In the genomic region with DNA sequence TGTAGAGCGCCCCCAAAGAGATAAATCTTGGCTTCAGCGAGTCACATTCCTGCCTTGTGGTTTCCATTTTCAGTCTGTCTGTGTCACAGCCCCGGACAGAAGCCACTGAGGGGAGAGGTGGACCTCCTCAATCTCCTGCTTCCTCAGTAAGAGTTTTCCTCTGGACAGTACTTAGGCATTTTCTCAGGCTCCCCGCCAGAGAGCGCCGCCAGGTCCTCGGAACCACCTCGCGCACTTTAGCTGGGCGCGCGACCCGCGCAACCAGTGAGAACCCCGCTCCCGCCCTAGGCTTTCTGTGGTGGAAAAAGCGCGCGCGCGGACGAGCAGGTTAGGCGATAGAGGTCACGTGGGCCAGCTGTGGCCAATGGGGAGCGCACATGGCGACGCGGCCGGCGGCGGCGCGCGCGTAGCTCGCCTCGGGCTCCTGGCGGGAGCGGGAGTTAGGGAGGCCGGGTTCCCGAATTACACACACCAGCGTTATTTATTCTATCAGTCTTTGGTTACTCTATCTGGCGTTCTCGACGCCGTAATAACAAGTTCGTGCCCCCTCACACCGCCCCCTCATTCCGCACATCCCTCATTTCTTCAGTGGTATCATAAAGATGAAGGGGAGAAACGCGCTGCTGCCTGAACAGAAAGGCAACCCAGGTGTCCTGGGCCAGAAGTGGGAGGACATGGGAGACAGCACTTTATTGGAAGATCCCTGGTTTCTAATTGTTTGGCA, we compare ENCODE assay signal across 1 cellular context.
TF ChIP-seq lines count a peak whose summit lies in the region.

No MANE protein-coding gene starts in this region.

TF ChIP-seq in GM12878, 131 proteins besides CTCF, POLR2A, EP300 and RAD21 (continues in another document):
- no peak for TF ChIP-seq BRCA1 (IDR thresholded peaks at IDR 0.05; ENCODE audit: low read depth, low read length)
- peak; percentile 94 for TF ChIP-seq RAD51 (IDR thresholded peaks at IDR 0.05)
- TF ChIP-seq, protein P1, sequence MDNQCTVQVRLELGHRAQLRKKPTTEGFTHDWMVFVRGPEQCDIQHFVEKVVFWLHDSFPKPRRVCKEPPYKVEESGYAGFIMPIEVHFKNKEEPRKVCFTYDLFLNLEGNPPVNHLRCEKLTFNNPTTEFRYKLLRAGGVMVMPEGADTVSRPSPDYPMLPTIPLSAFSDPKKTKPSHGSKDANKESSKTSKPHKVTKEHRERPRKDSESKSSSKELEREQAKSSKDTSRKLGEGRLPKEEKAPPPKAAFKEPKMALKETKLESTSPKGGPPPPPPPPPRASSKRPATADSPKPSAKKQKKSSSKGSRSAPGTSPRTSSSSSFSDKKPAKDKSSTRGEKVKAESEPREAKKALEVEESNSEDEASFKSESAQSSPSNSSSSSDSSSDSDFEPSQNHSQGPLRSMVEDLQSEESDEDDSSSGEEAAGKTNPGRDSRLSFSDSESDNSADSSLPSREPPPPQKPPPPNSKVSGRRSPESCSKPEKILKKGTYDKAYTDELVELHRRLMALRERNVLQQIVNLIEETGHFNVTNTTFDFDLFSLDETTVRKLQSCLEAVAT (IDR thresholded peaks at IDR 0.05), result no peak
- no peak for TF ChIP-seq HCFC1 (IDR thresholded peaks at IDR 0.05; ENCODE audit: low read length)
- TF ChIP-seq TARDBP (IDR thresholded peaks at IDR 0.05; ENCODE audit: borderline replicate concordance), result no peak
- TF ChIP-seq, protein P2, sequence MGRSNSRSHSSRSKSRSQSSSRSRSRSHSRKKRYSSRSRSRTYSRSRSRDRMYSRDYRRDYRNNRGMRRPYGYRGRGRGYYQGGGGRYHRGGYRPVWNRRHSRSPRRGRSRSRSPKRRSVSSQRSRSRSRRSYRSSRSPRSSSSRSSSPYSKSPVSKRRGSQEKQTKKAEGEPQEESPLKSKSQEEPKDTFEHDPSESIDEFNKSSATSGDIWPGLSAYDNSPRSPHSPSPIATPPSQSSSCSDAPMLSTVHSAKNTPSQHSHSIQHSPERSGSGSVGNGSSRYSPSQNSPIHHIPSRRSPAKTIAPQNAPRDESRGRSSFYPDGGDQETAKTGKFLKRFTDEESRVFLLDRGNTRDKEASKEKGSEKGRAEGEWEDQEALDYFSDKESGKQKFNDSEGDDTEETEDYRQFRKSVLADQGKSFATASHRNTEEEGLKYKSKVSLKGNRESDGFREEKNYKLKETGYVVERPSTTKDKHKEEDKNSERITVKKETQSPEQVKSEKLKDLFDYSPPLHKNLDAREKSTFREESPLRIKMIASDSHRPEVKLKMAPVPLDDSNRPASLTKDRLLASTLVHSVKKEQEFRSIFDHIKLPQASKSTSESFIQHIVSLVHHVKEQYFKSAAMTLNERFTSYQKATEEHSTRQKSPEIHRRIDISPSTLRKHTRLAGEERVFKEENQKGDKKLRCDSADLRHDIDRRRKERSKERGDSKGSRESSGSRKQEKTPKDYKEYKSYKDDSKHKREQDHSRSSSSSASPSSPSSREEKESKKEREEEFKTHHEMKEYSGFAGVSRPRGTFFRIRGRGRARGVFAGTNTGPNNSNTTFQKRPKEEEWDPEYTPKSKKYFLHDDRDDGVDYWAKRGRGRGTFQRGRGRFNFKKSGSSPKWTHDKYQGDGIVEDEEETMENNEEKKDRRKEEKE (IDR thresholded peaks at IDR 0.05), result no peak
- TF ChIP-seq RBBP5 (conservative IDR thresholded peaks at IDR 0.05), result no peak
- TF ChIP-seq, protein P3, sequence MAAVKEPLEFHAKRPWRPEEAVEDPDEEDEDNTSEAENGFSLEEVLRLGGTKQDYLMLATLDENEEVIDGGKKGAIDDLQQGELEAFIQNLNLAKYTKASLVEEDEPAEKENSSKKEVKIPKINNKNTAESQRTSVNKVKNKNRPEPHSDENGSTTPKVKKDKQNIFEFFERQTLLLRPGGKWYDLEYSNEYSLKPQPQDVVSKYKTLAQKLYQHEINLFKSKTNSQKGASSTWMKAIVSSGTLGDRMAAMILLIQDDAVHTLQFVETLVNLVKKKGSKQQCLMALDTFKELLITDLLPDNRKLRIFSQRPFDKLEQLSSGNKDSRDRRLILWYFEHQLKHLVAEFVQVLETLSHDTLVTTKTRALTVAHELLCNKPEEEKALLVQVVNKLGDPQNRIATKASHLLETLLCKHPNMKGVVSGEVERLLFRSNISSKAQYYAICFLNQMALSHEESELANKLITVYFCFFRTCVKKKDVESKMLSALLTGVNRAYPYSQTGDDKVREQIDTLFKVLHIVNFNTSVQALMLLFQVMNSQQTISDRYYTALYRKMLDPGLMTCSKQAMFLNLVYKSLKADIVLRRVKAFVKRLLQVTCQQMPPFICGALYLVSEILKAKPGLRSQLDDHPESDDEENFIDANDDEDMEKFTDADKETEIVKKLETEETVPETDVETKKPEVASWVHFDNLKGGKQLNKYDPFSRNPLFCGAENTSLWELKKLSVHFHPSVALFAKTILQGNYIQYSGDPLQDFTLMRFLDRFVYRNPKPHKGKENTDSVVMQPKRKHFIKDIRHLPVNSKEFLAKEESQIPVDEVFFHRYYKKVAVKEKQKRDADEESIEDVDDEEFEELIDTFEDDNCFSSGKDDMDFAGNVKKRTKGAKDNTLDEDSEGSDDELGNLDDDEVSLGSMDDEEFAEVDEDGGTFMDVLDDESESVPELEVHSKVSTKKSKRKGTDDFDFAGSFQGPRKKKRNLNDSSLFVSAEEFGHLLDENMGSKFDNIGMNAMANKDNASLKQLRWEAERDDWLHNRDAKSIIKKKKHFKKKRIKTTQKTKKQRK (IDR thresholded peaks at IDR 0.05; ENCODE audit: low read depth, low read length), result no peak
- no peak for TF ChIP-seq DPF2 (IDR thresholded peaks at IDR 0.05)
- TF ChIP-seq, protein P4, sequence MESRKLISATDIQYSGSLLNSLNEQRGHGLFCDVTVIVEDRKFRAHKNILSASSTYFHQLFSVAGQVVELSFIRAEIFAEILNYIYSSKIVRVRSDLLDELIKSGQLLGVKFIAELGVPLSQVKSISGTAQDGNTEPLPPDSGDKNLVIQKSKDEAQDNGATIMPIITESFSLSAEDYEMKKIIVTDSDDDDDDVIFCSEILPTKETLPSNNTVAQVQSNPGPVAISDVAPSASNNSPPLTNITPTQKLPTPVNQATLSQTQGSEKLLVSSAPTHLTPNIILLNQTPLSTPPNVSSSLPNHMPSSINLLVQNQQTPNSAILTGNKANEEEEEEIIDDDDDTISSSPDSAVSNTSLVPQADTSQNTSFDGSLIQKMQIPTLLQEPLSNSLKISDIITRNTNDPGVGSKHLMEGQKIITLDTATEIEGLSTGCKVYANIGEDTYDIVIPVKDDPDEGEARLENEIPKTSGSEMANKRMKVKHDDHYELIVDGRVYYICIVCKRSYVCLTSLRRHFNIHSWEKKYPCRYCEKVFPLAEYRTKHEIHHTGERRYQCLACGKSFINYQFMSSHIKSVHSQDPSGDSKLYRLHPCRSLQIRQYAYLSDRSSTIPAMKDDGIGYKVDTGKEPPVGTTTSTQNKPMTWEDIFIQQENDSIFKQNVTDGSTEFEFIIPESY (IDR thresholded peaks at IDR 0.05), result no peak
- peak; percentile 80 for TF ChIP-seq E2F4 (IDR thresholded peaks at IDR 0.05; ENCODE audit: low read depth, low read length)
- TF ChIP-seq STAT1 (conservative IDR thresholded peaks at IDR 0.05), result peak; percentile 83; the same call in 1 of the 2 replicates
- TF ChIP-seq MTA3 (IDR thresholded peaks at IDR 0.05; ENCODE audit: borderline replicate concordance, low read length), result no peak
- TF ChIP-seq PML (IDR thresholded peaks at IDR 0.05; ENCODE audit: low read length), result peak; percentile 93
- no peak for TF ChIP-seq MYC (IDR thresholded peaks at IDR 0.05; ENCODE audit: insufficient read depth, insufficient read length, insufficient replicate concordance, low read length, severe bottlenecking)
- TF ChIP-seq SMARCA5 (IDR thresholded peaks at IDR 0.05), result peak; percentile 75
- TF ChIP-seq, protein P5, sequence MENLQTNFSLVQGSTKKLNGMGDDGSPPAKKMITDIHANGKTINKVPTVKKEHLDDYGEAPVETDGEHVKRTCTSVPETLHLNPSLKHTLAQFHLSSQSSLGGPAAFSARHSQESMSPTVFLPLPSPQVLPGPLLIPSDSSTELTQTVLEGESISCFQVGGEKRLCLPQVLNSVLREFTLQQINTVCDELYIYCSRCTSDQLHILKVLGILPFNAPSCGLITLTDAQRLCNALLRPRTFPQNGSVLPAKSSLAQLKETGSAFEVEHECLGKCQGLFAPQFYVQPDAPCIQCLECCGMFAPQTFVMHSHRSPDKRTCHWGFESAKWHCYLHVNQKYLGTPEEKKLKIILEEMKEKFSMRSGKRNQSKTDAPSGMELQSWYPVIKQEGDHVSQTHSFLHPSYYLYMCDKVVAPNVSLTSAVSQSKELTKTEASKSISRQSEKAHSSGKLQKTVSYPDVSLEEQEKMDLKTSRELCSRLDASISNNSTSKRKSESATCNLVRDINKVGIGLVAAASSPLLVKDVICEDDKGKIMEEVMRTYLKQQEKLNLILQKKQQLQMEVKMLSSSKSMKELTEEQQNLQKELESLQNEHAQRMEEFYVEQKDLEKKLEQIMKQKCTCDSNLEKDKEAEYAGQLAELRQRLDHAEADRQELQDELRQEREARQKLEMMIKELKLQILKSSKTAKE (IDR thresholded peaks at IDR 0.05; ENCODE audit: low read depth, poor library complexity, severe bottlenecking), result peak; percentile 44
- TF ChIP-seq ZNF217 (IDR thresholded peaks at IDR 0.05), result no peak
- TF ChIP-seq POU2F2 (IDR thresholded peaks at IDR 0.05; ENCODE audit: borderline replicate concordance, low read depth, low read length), result peak; percentile 23; the same call in 1 of the 3 replicates
- peak; percentile 51; the same call in 1 of the 2 replicates for TF ChIP-seq POLR2AphosphoS5 (IDR thresholded peaks at IDR 0.05; ENCODE audit: low read length)
- no peak for TF ChIP-seq SIN3A (IDR thresholded peaks at IDR 0.05; ENCODE audit: low read depth, low read length)
- TF ChIP-seq IKZF1 (conservative IDR thresholded peaks at IDR 0.05), result peak; percentile 77
- TF ChIP-seq SUZ12 (IDR thresholded peaks at IDR 0.05; ENCODE audit: unreplicated experiment), result no peak
- TF ChIP-seq, protein P6, sequence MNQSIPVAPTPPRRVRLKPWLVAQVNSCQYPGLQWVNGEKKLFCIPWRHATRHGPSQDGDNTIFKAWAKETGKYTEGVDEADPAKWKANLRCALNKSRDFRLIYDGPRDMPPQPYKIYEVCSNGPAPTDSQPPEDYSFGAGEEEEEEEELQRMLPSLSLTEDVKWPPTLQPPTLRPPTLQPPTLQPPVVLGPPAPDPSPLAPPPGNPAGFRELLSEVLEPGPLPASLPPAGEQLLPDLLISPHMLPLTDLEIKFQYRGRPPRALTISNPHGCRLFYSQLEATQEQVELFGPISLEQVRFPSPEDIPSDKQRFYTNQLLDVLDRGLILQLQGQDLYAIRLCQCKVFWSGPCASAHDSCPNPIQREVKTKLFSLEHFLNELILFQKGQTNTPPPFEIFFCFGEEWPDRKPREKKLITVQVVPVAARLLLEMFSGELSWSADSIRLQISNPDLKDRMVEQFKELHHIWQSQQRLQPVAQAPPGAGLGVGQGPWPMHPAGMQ (IDR thresholded peaks at IDR 0.05; ENCODE audit: borderline replicate concordance), result no peak
- TF ChIP-seq, protein P7, sequence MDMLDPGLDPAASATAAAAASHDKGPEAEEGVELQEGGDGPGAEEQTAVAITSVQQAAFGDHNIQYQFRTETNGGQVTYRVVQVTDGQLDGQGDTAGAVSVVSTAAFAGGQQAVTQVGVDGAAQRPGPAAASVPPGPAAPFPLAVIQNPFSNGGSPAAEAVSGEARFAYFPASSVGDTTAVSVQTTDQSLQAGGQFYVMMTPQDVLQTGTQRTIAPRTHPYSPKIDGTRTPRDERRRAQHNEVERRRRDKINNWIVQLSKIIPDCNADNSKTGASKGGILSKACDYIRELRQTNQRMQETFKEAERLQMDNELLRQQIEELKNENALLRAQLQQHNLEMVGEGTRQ (IDR thresholded peaks at IDR 0.05; ENCODE audit: borderline replicate concordance, low read depth, low read length), result peak; percentile 91
- no peak; the same call in 1 of the 2 replicates for TF ChIP-seq ZNF207 (IDR thresholded peaks at IDR 0.05; ENCODE audit: borderline replicate concordance)
- TF ChIP-seq ZZZ3 (IDR thresholded peaks at IDR 0.05; ENCODE audit: control insufficient read depth, insufficient read length, low read depth), result no peak
- no peak for TF ChIP-seq CHD1 (IDR thresholded peaks at IDR 0.05; ENCODE audit: low read depth, low read length)
- TF ChIP-seq PAX8 (IDR thresholded peaks at IDR 0.05), result no peak
- no peak for TF ChIP-seq ZNF274 (IDR thresholded peaks at IDR 0.05; ENCODE audit: insufficient read depth, insufficient read length)
- no peak; the same call in 1 of the 2 replicates for TF ChIP-seq HDGF (IDR thresholded peaks at IDR 0.05)
- TF ChIP-seq NKRF (conservative IDR thresholded peaks at IDR 0.05), result peak; percentile 32; the same call in 1 of the 2 replicates
- peak; percentile 64 for TF ChIP-seq CREB1 (IDR thresholded peaks at IDR 0.05; ENCODE audit: low read depth)
- 0 out of 2 replicates have a peak, but pooled peaks have one; percentile 18 for TF ChIP-seq ELK1 (IDR thresholded peaks at IDR 0.05; ENCODE audit: low read depth, low read length)
- TF ChIP-seq RUNX3 (IDR thresholded peaks at IDR 0.05; ENCODE audit: low read length), result peak; percentile 72
- no peak for TF ChIP-seq KLF5 (IDR thresholded peaks at IDR 0.05; ENCODE audit: partially characterized antibody)
- no peak for TF ChIP-seq TCF7 (IDR thresholded peaks at IDR 0.05; ENCODE audit: borderline replicate concordance)
